Comparison of ENCODE assay signal across 8 cellular contexts in the genomic region with DNA sequence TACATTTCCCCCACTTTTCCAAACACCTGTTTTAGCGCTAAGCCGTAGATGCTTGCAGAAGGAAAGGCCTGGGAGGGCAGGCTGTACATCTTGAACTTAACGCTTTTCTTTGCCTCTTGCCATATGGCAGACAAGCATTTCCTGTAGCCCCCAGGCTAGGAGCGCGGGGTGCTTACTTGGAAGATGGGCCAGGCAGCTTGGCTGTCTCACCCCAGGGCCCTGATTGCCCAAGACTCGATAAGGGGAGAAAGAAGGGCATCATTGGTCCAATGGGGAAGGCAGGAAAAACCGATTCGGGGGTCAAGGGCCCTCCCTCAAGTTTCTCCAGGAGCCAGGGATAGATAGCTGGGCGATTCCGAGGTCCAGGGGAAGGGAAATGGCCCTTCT. TPM values are rescaled to one million over a fixed set of nuclear protein-coding genes. Genes with fewer than 3 reads are reported as not detected.
DNase-seq lines count a peak whose midpoint lies in the region; ATAC-seq and TF ChIP-seq lines count a peak whose summit lies in the region.

No MANE protein-coding gene starts in this region.

- intact Hi-C loops in colonic mucosa (cut with DNase I) = no loop called here

- H3K9me3 ChIP-seq in colonic mucosa = no peaks in the 10 kb centered on the region

- H3K9ac ChIP-seq in colonic mucosa (ENCODE audit: low read depth in 2 of 2, low read length in 2 of 2) = peak overlapping the region; percentile 92 to 98
- H3K9ac ChIP-seq in rectal smooth muscle tissue (ENCODE audit: low read length) = peak overlapping the region; percentile 74

- H3K27me3 ChIP-seq in colonic mucosa (peaks cover 10% of the 10 kb centered on the region), rectal smooth muscle tissue (ENCODE audit: control insufficient read depth, insufficient read depth, low read length) (peaks cover 6% of the 10 kb centered on the region)

- H3K4me1 ChIP-seq in colonic mucosa (no peaks in the 10 kb centered on the region), rectal smooth muscle tissue (ENCODE audit: control insufficient read depth, insufficient read depth, low read length) (peaks cover 5% of the 10 kb centered on the region)

- TF ChIP-seq CTCF in colonic mucosa (IDR thresholded peaks at IDR 0.05) = no peak

- H3K4me3 ChIP-seq in colonic mucosa = peak overlapping the region; percentile 57
- peak overlapping the region; percentile 78 for H3K4me3 ChIP-seq in rectal smooth muscle tissue (ENCODE audit: low read length)

- no peaks in the 10 kb centered on the region for H3K36me3 ChIP-seq in colonic mucosa
- no peaks in the 10 kb centered on the region for H3K36me3 ChIP-seq in rectal smooth muscle tissue (ENCODE audit: control insufficient read depth, insufficient read depth, low read length)

- H3K27ac ChIP-seq in colonic mucosa (peak overlapping the region; percentile 94), rectal smooth muscle tissue (ENCODE audit: low read depth, low read length) (peak overlapping the region; percentile 96)

- no peak for ATAC-seq in GM19351 (IDR thresholded peaks at IDR 0.05; ENCODE audit: unreplicated experiment)
- ATAC-seq in left lobe of liver = no peak

- DNase-seq in DMS 273 (lab: John Stamatoyannopoulos, UW; ENCODE audit: unreplicated experiment) (peak; percentile 67), DMS 273 treated with DMSO at 0.1 percent for 48 hours (lab: John Stamatoyannopoulos, UW) (no peak), Kasumi-1 (lab: John Stamatoyannopoulos, UW) (peak; percentile 26 to 48), colonic mucosa (no peak), left lobe of liver (ENCODE audit: low spot score) (no peak), foreskin melanocyte (no peak)

RNA-seq across cellular contexts. Expression of a gene that starts 1.7 kb away (rescaled TPM):
- 10 to 100 TPM; 25.4 to 26.0 TPM for total RNA-seq in colonic mucosa
- 0.10 TPM for total RNA-seq in left lobe of liver

RNA-seq across cellular contexts. Expression of a gene that starts 7.0 kb away (rescaled TPM):
- total RNA-seq in colonic mucosa (10 to 100 TPM; 19.5 to 22.1 TPM), left lobe of liver (not detected)

RNA-seq across cellular contexts. Expression of a gene that starts 12.7 kb away (rescaled TPM):
- total RNA-seq in colonic mucosa = 1 to 10 TPM; 2.9 to 3.7 TPM
- total RNA-seq in left lobe of liver = not detected

RNA-seq across cellular contexts. Expression of a gene that starts 15.9 kb away (rescaled TPM):
- total RNA-seq in colonic mucosa = 10 to 100 TPM; 21.9 to 24.4 TPM
- not detected for total RNA-seq in left lobe of liver

RNA-seq across cellular contexts. Expression of a gene that starts 20.0 kb away (rescaled TPM):
- total RNA-seq in colonic mucosa (10 to 100 TPM; 13.3 to 14.1 TPM), left lobe of liver (0.30 TPM)

Comparison
In these comparisons a context has a peak if more than half of its experiments do, and no peak if none do; other contexts are left out.
1. DNase-seq: peak in DMS 273 (single experiment) and Kasumi-1 (2 of 2); none in DMS 273 treated with DMSO at 0.1 percent for 48 hours (single experiment), colonic mucosa (single experiment), left lobe of liver (single experiment) and foreskin melanocyte (single experiment).
2. RNA of a gene that starts 1.7 kb away (total RNA-seq): 25.4 to 26.0 TPM in colonic mucosa; 0.10 TPM in left lobe of liver (single experiment); every median in the first group is over 10 times any median in the second.
3. RNA of a gene that starts 7.0 kb away (total RNA-seq): 19.5 to 22.1 TPM in colonic mucosa; not detected in left lobe of liver (single experiment); every median in the first group is over 10 times any median in the second.